Comparison of ENCODE assay signal across 13 cellular contexts in genomic region chr3:114370537-114371174, GRCh38.
DNase-seq lines count a peak whose midpoint lies in the region; ATAC-seq and TF ChIP-seq lines count a peak whose summit lies in the region.
"Had no signal": no experiment of that assay in that cellular context is flagged by ENCODE, and none has a peak within 500 bp of the region (broad histone marks: within the 10 kb centered on the region; RNA-seq: fewer than 3 reads in every experiment).

No MANE protein-coding gene starts in this region.

- no peak overlapping the region for H3T11ph ChIP-seq in H9 (ENCODE audit: low read length)

- no peaks in the 10 kb centered on the region for H3K36me3 ChIP-seq in iPS DF 6.9 (ENCODE audit: control insufficient read depth, insufficient read depth, low read length)
- H3K36me3 ChIP-seq: suprapubic skin had no signal

- CTCF ChIA-PET in WTC11 (lab: Charles Lee) = interaction anchor here (0.6 to 1.4 kb wide), 12 partner anchors 10 to 220 kb away, joined by 3 to 11 read pairs (median 3); partner anchors contain the start of gene DRD3

- H3K4me1 Mint-ChIP-seq in H9 = peaks cover 11% of the 10 kb centered on the region in 2 experiments
- H3K4me1 Mint-ChIP-seq in WTC11 = peaks cover 14% of the 10 kb centered on the region

- H3K23me2 ChIP-seq in H9 (ENCODE audit: insufficient read length, low read depth, low read length, poor library complexity, severe bottlenecking) = no peaks in the 10 kb centered on the region

- DNase-seq in H9 (peak; percentile 46), WTC11 (ENCODE audit: low spot score) (peak; percentile 44), iPS DF 6.9 (ENCODE audit: low read depth, low spot score) (peak; percentile 52), NCI-H748 (lab: John Stamatoyannopoulos, UW; ENCODE audit: unreplicated experiment) (no peak), nucleus accumbens (lab: John Stamatoyannopoulos, UW) (no peak)
- DNase-seq: activated CD4-positive, CD25-positive, alpha-beta regulatory T cell; CD8-positive, alpha-beta T cell; NCI-H2081 had no signal

- H3K27me3 ChIP-seq in H9 (ENCODE audit: insufficient read depth, low read length) (no peaks in the 10 kb centered on the region), iPS DF 6.9 (ENCODE audit: control insufficient read depth, insufficient read depth, low read length) (no peaks in the 10 kb centered on the region)
- H3K27me3 ChIP-seq: suprapubic skin had no signal

- no peaks in the 10 kb centered on the region for H3K9me3 ChIP-seq in H9 (ENCODE audit: control insufficient read depth, low read depth, low read length)
- no peaks in the 10 kb centered on the region for H3K9me3 ChIP-seq in iPS DF 6.9 (ENCODE audit: control insufficient read depth, insufficient read depth, low read length)
- H3K9me3 ChIP-seq: suprapubic skin had no signal

- no peak overlapping the region for H2BK120ac ChIP-seq in H9 (ENCODE audit: low read depth, low read length, poor library complexity, severe bottlenecking)

- H3K4me3 Mint-ChIP-seq in H9 (no peak overlapping the region), WTC11 (no peak overlapping the region)
- H3K4me3 Mint-ChIP-seq: CD8-positive, alpha-beta T cell had no signal

- no peak overlapping the region for H2AK5ac ChIP-seq in H9 (ENCODE audit: insufficient read length, low read length)

- no peaks in the 10 kb centered on the region for H3K36me3 Mint-ChIP-seq in H9 (ENCODE audit: insufficient read depth in 1 of 3, low read depth in 3 of 3)
- no peaks in the 10 kb centered on the region for H3K36me3 Mint-ChIP-seq in WTC11

- no peak overlapping the region for H2BK20ac ChIP-seq in H9 (ENCODE audit: low read depth, low read length, poor library complexity, severe bottlenecking)

- no peak overlapping the region for H3K23ac ChIP-seq in H9 (ENCODE audit: insufficient read length, low read depth, low read length)

- no peak overlapping the region for H3K27ac ChIP-seq in C4-2B
- H3K27ac ChIP-seq in H9 (ENCODE audit: insufficient read length, low read depth, low read length) = no peak overlapping the region
- H3K27ac ChIP-seq in iPS DF 6.9 (ENCODE audit: low read length) = no peak overlapping the region
- H3K27ac ChIP-seq: suprapubic skin had no signal

- H3K14ac ChIP-seq in H9 (ENCODE audit: insufficient read depth, low read length) = no peak overlapping the region

- no peaks in the 10 kb centered on the region for H3K79me1 ChIP-seq in H9 (ENCODE audit: insufficient read depth, low read depth, low read length, poor library complexity, severe bottlenecking)

- H2BK15ac ChIP-seq in H9 (ENCODE audit: low read depth, low read length) = no peak overlapping the region

- TF ChIP-seq CTCF in C4-2B (conservative IDR thresholded peaks at IDR 0.05) (peak; percentile 21), H9 (conservative IDR thresholded peaks at IDR 0.05) (peak; percentile 75), WTC11 (IDR thresholded peaks at IDR 0.05) (peak; percentile 62)

- H3K9ac ChIP-seq in H9 (ENCODE audit: extremely low read depth, insufficient read length, low read length) = no peak overlapping the region

- no peak overlapping the region for H3K4me3 ChIP-seq in iPS DF 6.9 (ENCODE audit: low read length)
- H3K4me3 ChIP-seq: lung, suprapubic skin had no signal

- no peak overlapping the region for H3K4ac ChIP-seq in H9 (ENCODE audit: low read depth, low read length)

- H3K27ac Mint-ChIP-seq in H9 = no peak overlapping the region
- no peak overlapping the region for H3K27ac Mint-ChIP-seq in WTC11
- H3K27ac Mint-ChIP-seq: CD8-positive, alpha-beta T cell had no signal

- H3K56ac ChIP-seq in H9 (ENCODE audit: insufficient read length, low read depth, low read length) = no peak overlapping the region

- ATAC-seq in WTC11 (peak; percentile 98), SK-N-SH treated with all-trans-retinoic acid at 6 μM for 48 hours (no peak), HG03378 (IDR thresholded peaks at IDR 0.05; ENCODE audit: unreplicated experiment) (no peak)
- ATAC-seq: CD8-positive, alpha-beta T cell had no signal

- WGBS in H9 (ENCODE audit: extremely low coverage, insufficient read length, low lambda C conversion rate) = no CpG with 5 or more reads among the region's 3 CpGs
- no CpG with 5 or more reads among the region's 3 CpGs for WGBS in iPS DF 6.9 (ENCODE audit: insufficient coverage, insufficient read length)

- H3K79me2 ChIP-seq in H9 (ENCODE audit: insufficient read depth, low read length) = no peaks in the 10 kb centered on the region

- H4K91ac ChIP-seq in H9 (ENCODE audit: insufficient read length, low read depth, low read length) = no peak overlapping the region

- H4K20me1 ChIP-seq in H9 (ENCODE audit: control insufficient read depth, insufficient read depth, insufficient read length) = no peaks in the 10 kb centered on the region

- H2BK12ac ChIP-seq in H9 (ENCODE audit: insufficient read length, low read depth, low read length) = no peak overlapping the region

- H3K4me2 ChIP-seq in H9 (ENCODE audit: insufficient read depth, insufficient read length, low read length) = no peak overlapping the region

- H3K9me3 Mint-ChIP-seq in H9 = no peaks in the 10 kb centered on the region
- H3K9me3 Mint-ChIP-seq in WTC11 = no peaks in the 10 kb centered on the region
- H3K9me3 Mint-ChIP-seq: CD8-positive, alpha-beta T cell had no signal

- H2AFZ ChIP-seq in H9 (ENCODE audit: low read length) = no peak overlapping the region

- no peak overlapping the region for H4K8ac ChIP-seq in H9 (replicated peaks; ENCODE audit: insufficient read length, low read depth, low read length)

- H3K18ac ChIP-seq in H9 (ENCODE audit: insufficient read length, low read depth, low read length) = no peak overlapping the region

- no peak overlapping the region for H4K5ac ChIP-seq in H9 (ENCODE audit: insufficient read length, low read depth, low read length)

- POLR2A ChIA-PET in WTC11 (lab: Charles Lee) = no interaction called here

- H2BK5ac ChIP-seq in H9 (ENCODE audit: insufficient read length, low read length) = no peak overlapping the region

- H3K27me3 Mint-ChIP-seq in H9 (ENCODE audit: low read depth) (no peaks in the 10 kb centered on the region), WTC11 (ENCODE audit: low read depth) (no peaks in the 10 kb centered on the region)

- no peaks in the 10 kb centered on the region for H3K4me1 ChIP-seq in H9 (ENCODE audit: insufficient read depth, low read length)
- no peaks in the 10 kb centered on the region; the same call in 1 of the 2 replicates for H3K4me1 ChIP-seq in iPS DF 6.9 (ENCODE audit: control insufficient read depth, insufficient read depth, low read length)

TF ChIP-seq in WTC11, 78 proteins besides CTCF, POLR2A, EP300 and RAD21 (continues in another document):
- no peak for TF ChIP-seq ZSCAN18 (CRISPR knock-in tag; IDR thresholded peaks at IDR 0.05)
- TF ChIP-seq ERG (CRISPR knock-in tag; IDR thresholded peaks at IDR 0.05) = no peak

TF ChIP-seq in SK-N-SH treated with all-trans-retinoic acid at 6 μM for 48 hours, 23 proteins besides CTCF, POLR2A, EP300 and RAD21:
- TF ChIP-seq, protein P1, sequence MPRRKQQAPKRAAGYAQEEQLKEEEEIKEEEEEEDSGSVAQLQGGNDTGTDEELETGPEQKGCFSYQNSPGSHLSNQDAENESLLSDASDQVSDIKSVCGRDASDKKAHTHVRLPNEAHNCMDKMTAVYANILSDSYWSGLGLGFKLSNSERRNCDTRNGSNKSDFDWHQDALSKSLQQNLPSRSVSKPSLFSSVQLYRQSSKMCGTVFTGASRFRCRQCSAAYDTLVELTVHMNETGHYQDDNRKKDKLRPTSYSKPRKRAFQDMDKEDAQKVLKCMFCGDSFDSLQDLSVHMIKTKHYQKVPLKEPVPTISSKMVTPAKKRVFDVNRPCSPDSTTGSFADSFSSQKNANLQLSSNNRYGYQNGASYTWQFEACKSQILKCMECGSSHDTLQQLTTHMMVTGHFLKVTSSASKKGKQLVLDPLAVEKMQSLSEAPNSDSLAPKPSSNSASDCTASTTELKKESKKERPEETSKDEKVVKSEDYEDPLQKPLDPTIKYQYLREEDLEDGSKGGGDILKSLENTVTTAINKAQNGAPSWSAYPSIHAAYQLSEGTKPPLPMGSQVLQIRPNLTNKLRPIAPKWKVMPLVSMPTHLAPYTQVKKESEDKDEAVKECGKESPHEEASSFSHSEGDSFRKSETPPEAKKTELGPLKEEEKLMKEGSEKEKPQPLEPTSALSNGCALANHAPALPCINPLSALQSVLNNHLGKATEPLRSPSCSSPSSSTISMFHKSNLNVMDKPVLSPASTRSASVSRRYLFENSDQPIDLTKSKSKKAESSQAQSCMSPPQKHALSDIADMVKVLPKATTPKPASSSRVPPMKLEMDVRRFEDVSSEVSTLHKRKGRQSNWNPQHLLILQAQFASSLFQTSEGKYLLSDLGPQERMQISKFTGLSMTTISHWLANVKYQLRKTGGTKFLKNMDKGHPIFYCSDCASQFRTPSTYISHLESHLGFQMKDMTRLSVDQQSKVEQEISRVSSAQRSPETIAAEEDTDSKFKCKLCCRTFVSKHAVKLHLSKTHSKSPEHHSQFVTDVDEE (CRISPR knock-in tag; IDR thresholded peaks at IDR 0.05) = no peak

Comparison
In these comparisons a context has a peak if more than half of its experiments do, and no peak if none do; other contexts are left out.
1. CTCF ChIP-seq: peak in every context shown above with its lines; median percentile 75 in H9; 62 in WTC11; 21 in C4-2B.
2. DNase-seq: peak in H9 (single experiment), WTC11 (single experiment) and iPS DF 6.9 (single experiment); none in NCI-H748 (single experiment) and nucleus accumbens (0 of 56).